Comparison of ENCODE assay signal across 8 cellular contexts in genomic region chr3:122560680-122561079, GRCh38. TPM values are rescaled to one million over a fixed set of nuclear protein-coding genes. Genes with fewer than 3 reads are reported as not detected.
A peak's percentile ranks its signal among the peaks of the same experiment; 100 is the strongest.
DNase-seq lines count a peak whose midpoint lies in the region; ATAC-seq and TF ChIP-seq lines count a peak whose summit lies in the region.

No MANE protein-coding gene starts in this region.

- H3K4me3 Mint-ChIP-seq in HFFc6, result no peak overlapping the region
- H3K4me3 Mint-ChIP-seq in activated CD4-positive, alpha-beta memory T cell treated with anti-CD3 and anti-CD28 coated beads, Interleukin-2, amount 10 ng/mL, durations not matched to agents 7 days and 5 days, result peak overlapping the region; percentile 98

- peaks cover 12 to 40% (median 35%) of the 10 kb centered on the region in 4 donors for H3K36me3 ChIP-seq in esophagus muscularis mucosa
- H3K36me3 ChIP-seq in ovary, result no peaks in the 10 kb centered on the region

- POLR2A ChIA-PET in activated CD4-positive, alpha-beta memory T cell treated with anti-CD3 and anti-CD28 coated beads, Interleukin-2, amount 10 ng/mL, durations not matched to agents 7 days and 5 days (lab: Charles Lee), result interaction anchor here (9.1 to 13.4 kb wide), 2 partner anchors 16 to 119 kb away, joined by 129 to 228 read pairs; partner anchors contain the start of genes PARP14 and PARP15

- 92% methylated on average over 1 of the region's 1 CpG for WGBS in esophagus muscularis mucosa
- WGBS in ovary, 3 donors, result 85 to 96% (median 86%) methylated on average over 1 of the region's 1 CpG

- no peak overlapping the region for H3K27ac Mint-ChIP-seq in HFFc6
- peak overlapping the region; percentile 56 for H3K27ac Mint-ChIP-seq in activated CD4-positive, alpha-beta memory T cell treated with anti-CD3 and anti-CD28 coated beads, Interleukin-2, amount 10 ng/mL, durations not matched to agents 7 days and 5 days

- TF ChIP-seq CTCF in HFFc6 (IDR thresholded peaks at IDR 0.05) (peak; percentile 81), esophagus muscularis mucosa (IDR thresholded peaks at IDR 0.05) (peak; percentile 58 to 64 (median 61)), ovary (IDR thresholded peaks at IDR 0.05) (peak in 2 of 3 donors; percentile 25 to 30)

- ATAC-seq in GM21825 (IDR thresholded peaks at IDR 0.05; ENCODE audit: unreplicated experiment) (no peak), HG03432 (IDR thresholded peaks at IDR 0.05; ENCODE audit: unreplicated experiment) (no peak)

- H3K4me3 ChIP-seq in esophagus muscularis mucosa, result no peak overlapping the region
- no peak overlapping the region for H3K4me3 ChIP-seq in ovary

- H3K4me1 ChIP-seq in esophagus muscularis mucosa, result peaks cover 19 to 43% (median 34%) of the 10 kb centered on the region in 4 donors
- peaks cover 5% of the 10 kb centered on the region for H3K4me1 ChIP-seq in ovary (ENCODE audit: insufficient read depth)

- intact Hi-C loops in esophagus muscularis mucosa (cut with DNase I) (loop anchor here (2.0 to 10.0 kb wide), 3 partner anchors 118 to 234 kb away; partner anchors contain the start of genes HSPBAP1 and SLC49A4), ovary (cut with DNase I) (loop anchor here in 3 of 4 donors (5.0 to 10.0 kb wide), 3 partner anchors 117 to 124 kb away; partner anchors contain the start of gene PARP14 (in 2 of the 3))

- peaks cover 25% of the 10 kb centered on the region for H3K4me1 Mint-ChIP-seq in HFFc6 (ENCODE audit: low read depth)
- H3K4me1 Mint-ChIP-seq in activated CD4-positive, alpha-beta memory T cell treated with anti-CD3 and anti-CD28 coated beads, Interleukin-2, amount 10 ng/mL, durations not matched to agents 7 days and 5 days, result peaks cover 53% of the 10 kb centered on the region

- no peak for TF ChIP-seq POLR2A in esophagus muscularis mucosa (IDR thresholded peaks at IDR 0.05; ENCODE audit: low read depth)
- TF ChIP-seq POLR2A in ovary (IDR thresholded peaks at IDR 0.05), result no peak

- TF ChIP-seq EP300 in esophagus muscularis mucosa (IDR thresholded peaks at IDR 0.05), result no peak
- no peak for TF ChIP-seq EP300 in ovary (IDR thresholded peaks at IDR 0.05)

- H3K36me3 Mint-ChIP-seq in HFFc6 (ENCODE audit: low read depth), result no peaks in the 10 kb centered on the region; the same call in 1 of the 2 replicates
- peaks cover 79% of the 10 kb centered on the region for H3K36me3 Mint-ChIP-seq in activated CD4-positive, alpha-beta memory T cell treated with anti-CD3 and anti-CD28 coated beads, Interleukin-2, amount 10 ng/mL, durations not matched to agents 7 days and 5 days (ENCODE audit: low read depth)

- H3K27ac ChIP-seq in esophagus muscularis mucosa (replicated peaks in 1 of 4) (peak overlapping the region in 1 of 4 donors; percentile 36), ovary (no peak overlapping the region)

- no peaks in the 10 kb centered on the region for H3K27me3 ChIP-seq in esophagus muscularis mucosa
- H3K27me3 ChIP-seq in ovary, result no peaks in the 10 kb centered on the region

- H3K9me3 ChIP-seq in esophagus muscularis mucosa, result no peaks in the 10 kb centered on the region
- H3K9me3 ChIP-seq in ovary, result no peaks in the 10 kb centered on the region

- DNase-seq in DMS53 treated with DMSO at 0.1 percent for 48 hours (lab: John Stamatoyannopoulos, UW; ENCODE audit: unreplicated experiment) (peak; percentile 64), HFFc6 (peak; percentile 67), NCI-H460 (ENCODE audit: extremely low read depth, low read depth) (peak; percentile 34), esophagus muscularis mucosa (ENCODE audit: extremely low spot score) (no peak), ovary (peak in 1 of 5 donors; percentile 36)
- peak; percentile 65 for DNase-seq in activated CD4-positive, alpha-beta memory T cell treated with anti-CD3 and anti-CD28 coated beads, Interleukin-2, amount 10 ng/mL, durations not matched to agents 7 days and 5 days

- CTCF ChIA-PET in activated CD4-positive, alpha-beta memory T cell treated with anti-CD3 and anti-CD28 coated beads, Interleukin-2, amount 10 ng/mL, durations not matched to agents 7 days and 5 days (lab: Charles Lee), result interaction anchor here (1.0 to 12.3 kb wide), 5 partner anchors 18 to 176 kb away, joined by 3 to 206 read pairs (median 4); partner anchors contain the start of genes FAM162A and PARP14

- H3K27me3 Mint-ChIP-seq in HFFc6 (ENCODE audit: insufficient read depth), result no peaks in the 10 kb centered on the region
- no peaks in the 10 kb centered on the region for H3K27me3 Mint-ChIP-seq in activated CD4-positive, alpha-beta memory T cell treated with anti-CD3 and anti-CD28 coated beads, Interleukin-2, amount 10 ng/mL, durations not matched to agents 7 days and 5 days

- no peaks in the 10 kb centered on the region for H3K9me3 Mint-ChIP-seq in HFFc6
- H3K9me3 Mint-ChIP-seq in activated CD4-positive, alpha-beta memory T cell treated with anti-CD3 and anti-CD28 coated beads, Interleukin-2, amount 10 ng/mL, durations not matched to agents 7 days and 5 days, result no peaks in the 10 kb centered on the region

RNA-seq across cellular contexts. Expression of gene PARP9, which starts 3.4 kb away (rescaled TPM):
- 10 to 100 TPM in 3 of 6 experiments, 1 to 10 TPM in 3; 5.2 to 11.0 (median 9.7) TPM for total RNA-seq in HFFc6 (2021; fragmentation: NEBNext Ultra II Directional; extraction: Animal tissue kit (Norgen Biotek cat#: 25700))
- 6.8 and 8.8 TPM in 2 replicates for total RNA-seq in NCI-H460 (2014; rRNA removed; shearing (Covaris generic))
- 4.8 and 7.0 TPM in 2 replicates for polyA plus RNA-seq in NCI-H460 (2014; cell fraction: nucleus; rRNA removed)
- total RNA-seq in activated CD4-positive, alpha-beta memory T cell treated with anti-CD3 and anti-CD28 coated beads, Interleukin-2, amount 10 ng/mL, durations not matched to agents 7 days and 5 days, result 100 to 1,000 TPM; 151 to 157 TPM
- total RNA-seq in esophagus muscularis mucosa (10 to 100 TPM; 16.7 to 24.0 (median 21.3) TPM), ovary (10 to 100 TPM; 15.6 to 30.1 (median 23.0) TPM)
- polyA plus RNA-seq in ovary, result 10 to 100 TPM; 14.4 to 46.2 TPM

RNA-seq across cellular contexts. Expression of gene DTX3L, which starts 3.5 kb away (rescaled TPM):
- 10 to 100 TPM in 5 of 6 experiments, 1 to 10 TPM in 1; 6.2 to 16.7 (median 15.6) TPM for total RNA-seq in HFFc6 (2021; fragmentation: NEBNext Ultra II Directional; extraction: Animal tissue kit (Norgen Biotek cat#: 25700))
- 12.8 TPM in 2 replicates for total RNA-seq in NCI-H460 (2014; rRNA removed; shearing (Covaris generic))
- polyA plus RNA-seq in NCI-H460 (2014; cell fraction: nucleus; rRNA removed), result 5.5 and 7.3 TPM in 2 replicates
- 100 to 1,000 TPM; 135 to 144 TPM for total RNA-seq in activated CD4-positive, alpha-beta memory T cell treated with anti-CD3 and anti-CD28 coated beads, Interleukin-2, amount 10 ng/mL, durations not matched to agents 7 days and 5 days
- total RNA-seq in esophagus muscularis mucosa, result 10 to 100 TPM; 21.6 to 33.5 (median 21.8) TPM
- 10 to 100 TPM; 11.0 to 34.0 (median 30.7) TPM for total RNA-seq in ovary
- polyA plus RNA-seq in ovary, result 10 to 100 TPM in 1 of 2 donors, 1 to 10 TPM in 1; 9.8 to 23.3 TPM

RNA-seq across cellular contexts. Expression of gene PARP15, which starts 16.8 kb away (rescaled TPM):
- not detected for total RNA-seq in HFFc6 (2021; fragmentation: NEBNext Ultra II Directional; extraction: Animal tissue kit (Norgen Biotek cat#: 25700))
- total RNA-seq in NCI-H460 (2014; rRNA removed; shearing (Covaris generic)), result not detected in 2 replicates
- polyA plus RNA-seq in NCI-H460 (2014; cell fraction: nucleus; rRNA removed), result not detected in 2 replicates
- total RNA-seq in activated CD4-positive, alpha-beta memory T cell treated with anti-CD3 and anti-CD28 coated beads, Interleukin-2, amount 10 ng/mL, durations not matched to agents 7 days and 5 days, result 10 to 100 TPM; 47.2 to 48.2 TPM
- total RNA-seq in esophagus muscularis mucosa (1 to 10 TPM in 1 of 4 donors, under 1 TPM in 3; 0.39 to 2.3 (median 0.65) TPM), ovary (1 to 10 TPM in 1 of 7 donors, under 1 TPM in 6; 0.33 to 1.8 (median 0.46) TPM)
- 1 to 10 TPM in 1 of 2 donors, under 1 TPM in 1; 0.24 to 2.0 TPM for polyA plus RNA-seq in ovary

RNA-seq across cellular contexts. Expression of gene KPNA1, which starts 45.9 kb away (rescaled TPM):
- total RNA-seq in HFFc6 (2021; fragmentation: NEBNext Ultra II Directional; extraction: Animal tissue kit (Norgen Biotek cat#: 25700)), result 100 to 1,000 TPM in 3 of 6 experiments, 10 to 100 TPM in 3; 93.5 to 105 (median 98.1) TPM
- total RNA-seq in NCI-H460 (2014; rRNA removed; shearing (Covaris generic)), result 26.5 and 28.9 TPM in 2 replicates
- 22.8 and 23.5 TPM in 2 replicates for polyA plus RNA-seq in NCI-H460 (2014; cell fraction: nucleus; rRNA removed)
- total RNA-seq in activated CD4-positive, alpha-beta memory T cell treated with anti-CD3 and anti-CD28 coated beads, Interleukin-2, amount 10 ng/mL, durations not matched to agents 7 days and 5 days, result 10 to 100 TPM; 41.8 to 45.8 TPM
- 10 to 100 TPM; 28.2 to 47.4 (median 45.3) TPM for total RNA-seq in esophagus muscularis mucosa
- 10 to 100 TPM; 17.3 to 68.3 (median 50.5) TPM for total RNA-seq in ovary
- 10 to 100 TPM; 10.7 to 61.8 TPM for polyA plus RNA-seq in ovary

Comparison
In these comparisons a context has a peak if more than half of its experiments do, and no peak if none do; other contexts are left out.
1. CTCF ChIP-seq: peak in every context shown above with its lines; median percentile 81 in HFFc6; 61 in esophagus muscularis mucosa; 28 in ovary.
2. RNA of gene PARP9, which starts 3.4 kb away (total RNA-seq): 151 to 157 TPM in activated CD4-positive, alpha-beta memory T cell treated with anti-CD3 and anti-CD28 coated beads, Interleukin-2, amount 10 ng/mL, durations not matched to agents 7 days and 5 days; 16.7 to 24.0 TPM in esophagus muscularis mucosa, 15.6 to 30.1 TPM in ovary, 5.2 to 11.0 TPM in HFFc6 and 6.8 to 8.8 TPM in NCI-H460; every median in the first group is over 4 times any median in the second.
3. RNA of gene PARP15, which starts 16.8 kb away (total RNA-seq): 47.2 to 48.2 TPM in activated CD4-positive, alpha-beta memory T cell treated with anti-CD3 and anti-CD28 coated beads, Interleukin-2, amount 10 ng/mL, durations not matched to agents 7 days and 5 days; 0.39 to 2.3 TPM in esophagus muscularis mucosa, 0.33 to 1.8 TPM in ovary, not detected in HFFc6 and not detected in NCI-H460; every median in the first group is over 10 times any median in the second.